In genomic region chr1:10438677-10439163, GRCh38 we compare ENCODE assay signal across 1 cellular context.
TF ChIP-seq lines count a peak whose summit lies in the region.

No MANE protein-coding gene starts in this region.

TF ChIP-seq in GM23338, 12 proteins besides CTCF, POLR2A, EP300 and RAD21:
- TF ChIP-seq EZH2phosphoT487 (IDR thresholded peaks at IDR 0.05; ENCODE audit: unreplicated experiment) (no peak), ZNF331 (CRISPR knock-in tag; IDR thresholded peaks at IDR 0.05; ENCODE audit: low read depth) (no peak), STAT1 (IDR thresholded peaks at IDR 0.05; ENCODE audit: unreplicated experiment) (no peak), ETS1 (IDR thresholded peaks at IDR 0.05) (no peak)
